ENCODE assay signal across 9 cellular contexts in genomic region chr12:96121271-96121711, GRCh38.
DNase-seq lines count a peak whose midpoint lies in the region; ATAC-seq and TF ChIP-seq lines count a peak whose summit lies in the region.
"Had no signal": no experiment of that assay in that cellular context is flagged by ENCODE, and none has a peak within 500 bp of the region (broad histone marks: within the 10 kb centered on the region; RNA-seq: fewer than 3 reads in every experiment).

No MANE protein-coding gene starts in this region.

- H3K36me3 Mint-ChIP-seq in endothelial cell (ENCODE audit: low read depth, unreplicated experiment): no peaks in the 10 kb centered on the region

- H3K36me3 ChIP-seq in BLaER1 treated with 17β-estradiol and CSF1 and Interleukin-3, amounts not matched to agents 10 nM and 100 nM: no peaks in the 10 kb centered on the region

- H3K9me3 Mint-ChIP-seq in endothelial cell (ENCODE audit: unreplicated experiment): no peaks in the 10 kb centered on the region

- peak overlapping the region in 10 of 11 experiments; percentile 48 to 97 (median 90); a peak in 20 of 22 replicates for H3K27ac ChIP-seq in BLaER1 treated with 17β-estradiol and CSF1 and Interleukin-3, amounts not matched to agents 10 nM and 100 nM

- H3K4me2 ChIP-seq in BLaER1 treated with 17β-estradiol and CSF1 and Interleukin-3, amounts not matched to agents 10 nM and 100 nM: peak overlapping the region; percentile 68 to 95 (median 89)

- ATAC-seq in GM19452 (IDR thresholded peaks at IDR 0.05; ENCODE audit: unreplicated experiment): peak; percentile 73
- peak; percentile 45 for ATAC-seq in HG03354 (IDR thresholded peaks at IDR 0.05; ENCODE audit: poor library complexity, severe bottlenecking, unreplicated experiment)

- H3K4me1 ChIP-seq in BLaER1 treated with 17β-estradiol and CSF1 and Interleukin-3, amounts not matched to agents 10 nM and 100 nM: peaks cover 23 to 51% (median 37%) of the 10 kb centered on the region in 10 experiments

- no peak overlapping the region for H3K4me3 Mint-ChIP-seq in endothelial cell (ENCODE audit: unreplicated experiment)

- DNase-seq in astrocyte of the hippocampus (ENCODE audit: low read depth, low spot score): peak; percentile 33
- no peak for DNase-seq in stimulated activated naive CD4-positive, alpha-beta T cell treated with Interleukin-2 at 50 U/mL for 16 hours (lab: John Stamatoyannopoulos, UW)
- no peak for DNase-seq in endothelial cell (ENCODE audit: low spot score)
- DNase-seq in activated CD8-positive, alpha-beta memory T cell treated with anti-CD3 and anti-CD28 coated beads, Interleukin-2, amount 50 U/mL, for 48 hours: no peak
- no peak for DNase-seq in HuH-7.5 (ENCODE audit: low spot score)

- H3K27ac Mint-ChIP-seq in endothelial cell (ENCODE audit: unreplicated experiment): no peak overlapping the region

- peaks cover 6% of the 10 kb centered on the region for H3K27me3 Mint-ChIP-seq in endothelial cell (ENCODE audit: unreplicated experiment)

- peaks cover 12% of the 10 kb centered on the region for H3K4me1 Mint-ChIP-seq in endothelial cell (ENCODE audit: unreplicated experiment)

- peaks cover 0 to 3% (median 0%) of the 10 kb centered on the region in 11 experiments; a peak in 1 of 22 replicates for H4K20me1 ChIP-seq in BLaER1 treated with 17β-estradiol and CSF1 and Interleukin-3, amounts not matched to agents 10 nM and 100 nM

- peak overlapping the region in 9 of 11 experiments; percentile 62 to 82 (median 71); a peak in 18 of 22 replicates for H3K9ac ChIP-seq in BLaER1 treated with 17β-estradiol and CSF1 and Interleukin-3, amounts not matched to agents 10 nM and 100 nM

- TF ChIP-seq CTCF in endothelial cell (IDR thresholded peaks at IDR 0.05; ENCODE audit: unreplicated experiment): no peak

- H3K27me3 ChIP-seq in BLaER1 treated with 17β-estradiol and CSF1 and Interleukin-3, amounts not matched to agents 10 nM and 100 nM: peaks cover 0 to 28% (median 0%) of the 10 kb centered on the region in 11 experiments; a peak in 2 of 22 replicates

- H3K9me3 ChIP-seq in BLaER1 treated with 17β-estradiol and CSF1 and Interleukin-3, amounts not matched to agents 10 nM and 100 nM (replicated peaks in 1 of 11): peaks cover 0 to 4% (median 0%) of the 10 kb centered on the region in 11 experiments; a peak in 2 of 22 replicates

- H3K4me3 ChIP-seq in BLaER1 treated with 17β-estradiol and CSF1 and Interleukin-3, amounts not matched to agents 10 nM and 100 nM: peak overlapping the region in 5 of 10 experiments; percentile 6 to 48 (median 18); a peak in 8 of 20 replicates
- H3K4me3 ChIP-seq: lung had no signal
